ENCODE assay signal across 4 cellular contexts in genomic region chr17:61539728-61540127, GRCh38. TPM values are rescaled to one million over a fixed set of nuclear protein-coding genes. Genes with fewer than 3 reads are reported as not detected.
"Had no signal": no experiment of that assay in that cellular context is flagged by ENCODE, and none has a peak within 500 bp of the region (broad histone marks: within the 10 kb centered on the region; RNA-seq: fewer than 3 reads in every experiment).

No MANE protein-coding gene starts in this region.

RNA-seq across cellular contexts. Expression of gene NACA2, which starts 51.3 kb away (rescaled TPM):
- total RNA-seq: LHCN-M2, M059J, MCF 10A, NCI-H460 had no signal
